In genomic region chr1:202162418-202163280, GRCh38 we compare ENCODE assay signal across 12 cellular contexts. TPM values are rescaled to one million over a fixed set of nuclear protein-coding genes. Genes with fewer than 3 reads are reported as not detected.
DNase-seq lines count a peak whose midpoint lies in the region; ATAC-seq and TF ChIP-seq lines count a peak whose summit lies in the region.
"Had no signal": no experiment of that assay in that cellular context is flagged by ENCODE, and none has a peak within 500 bp of the region (broad histone marks: within the 10 kb centered on the region; RNA-seq: fewer than 3 reads in every experiment).

No MANE protein-coding gene starts in this region.

- no peak overlapping the region for H3K27ac ChIP-seq in Karpas-422 (ENCODE audit: low read length)
- H3K27ac ChIP-seq in naive thymus-derived CD4-positive, alpha-beta T cell (ENCODE audit: low read depth, low read length), result peak overlapping the region; percentile 33
- H3K27ac ChIP-seq: left ventricle myocardium inferior had no signal

- no peak for ATAC-seq in naive thymus-derived CD4-positive, alpha-beta T cell
- no peak for ATAC-seq in HG02759 (IDR thresholded peaks at IDR 0.05; ENCODE audit: unreplicated experiment)
- no peak for ATAC-seq in HG02642 (IDR thresholded peaks at IDR 0.05; ENCODE audit: poor library complexity, unreplicated experiment)
- ATAC-seq in GM19023 (IDR thresholded peaks at IDR 0.05; ENCODE audit: unreplicated experiment), result no peak
- no peak for ATAC-seq in HG02588 (IDR thresholded peaks at IDR 0.05; ENCODE audit: unreplicated experiment)
- ATAC-seq: HCT116 had no signal

- H3K9ac ChIP-seq in Karpas-422 (ENCODE audit: low read length), result peak overlapping the region; percentile 28; the same call in 1 of the 2 replicates

- H3K27me3 ChIP-seq in Karpas-422 (ENCODE audit: low read length), result no peaks in the 10 kb centered on the region
- H3K27me3 ChIP-seq in naive thymus-derived CD4-positive, alpha-beta T cell (ENCODE audit: control insufficient read depth in 2 of 2, insufficient read depth in 2 of 2, low read length in 2 of 2), result no peaks in the 10 kb centered on the region

- H2AFZ ChIP-seq in Karpas-422 (ENCODE audit: low read length), result no peak overlapping the region

- no peak for TF ChIP-seq CTCF in CD14-positive monocyte (IDR thresholded peaks at IDR 0.05)

- H3K4me1 Mint-ChIP-seq in CD14-positive monocyte, result peaks cover 63% of the 10 kb centered on the region
- peaks cover 47 to 92% (median 85%) of the 10 kb centered on the region in 7 donors for H3K4me1 Mint-ChIP-seq in naive thymus-derived CD4-positive, alpha-beta T cell

- H4K20me1 ChIP-seq in Karpas-422 (ENCODE audit: insufficient read depth, low read depth, low read length), result no peaks in the 10 kb centered on the region; the same call in 1 of the 2 replicates

- peak overlapping the region; percentile 34 to 96 for H3K4me3 Mint-ChIP-seq in CD14-positive monocyte
- H3K4me3 Mint-ChIP-seq in naive thymus-derived CD4-positive, alpha-beta T cell, result peak overlapping the region; percentile 45 to 99 (median 96)

- no peak overlapping the region for H3K4me3 ChIP-seq in Karpas-422 (ENCODE audit: low read length)
- peak overlapping the region; percentile 98 for H3K4me3 ChIP-seq in naive thymus-derived CD4-positive, alpha-beta T cell (ENCODE audit: low read length)
- H3K4me3 ChIP-seq: left ventricle myocardium inferior had no signal

- CTCF ChIA-PET in naive thymus-derived CD4-positive, alpha-beta T cell (lab: Charles Lee), result interaction anchor here (1.2 to 1.8 kb wide), 3 partner anchors 9 to 181 kb away, joined by 3 to 5 read pairs (median 4); no protein-coding TSS in a partner anchor

- DNase-seq in CD14-positive monocyte (ENCODE audit: low spot score), result peak; percentile 76
- peak; percentile 55 for DNase-seq in Karpas-422
- DNase-seq in activated T-cell treated with anti-CD3 and anti-CD28 coated beads, Interleukin-2, amount 50 U/mL, for 48 hours, result peak; percentile 62 to 67
- DNase-seq in naive thymus-derived CD4-positive, alpha-beta T cell, result peak in 1 of 9 donors; percentile 18
- DNase-seq: left ventricle myocardium inferior, NCI-H2171 treated with DMSO at 0.1 percent for 48 hours had no signal

- no peaks in the 10 kb centered on the region for H3K9me3 Mint-ChIP-seq in CD14-positive monocyte
- no peaks in the 10 kb centered on the region for H3K9me3 Mint-ChIP-seq in naive thymus-derived CD4-positive, alpha-beta T cell

- H3K27ac Mint-ChIP-seq in CD14-positive monocyte, result peak overlapping the region in 5 of 7 donors; percentile 35 to 84 (median 57)
- H3K27ac Mint-ChIP-seq in naive thymus-derived CD4-positive, alpha-beta T cell, result peak overlapping the region in 8 of 9 donors; percentile 15 to 98 (median 76)

- POLR2A ChIA-PET in naive thymus-derived CD4-positive, alpha-beta T cell (lab: Charles Lee), result interaction anchor here (0.6 to 4.3 kb wide), 4 partner anchors 10 to 238 kb away, joined by 3 to 54 read pairs (median 8); partner anchors contain the start of gene ARL8A

- peak overlapping the region; percentile 36 for H3K4me2 ChIP-seq in Karpas-422 (ENCODE audit: low read depth, low read length, poor library complexity, severe bottlenecking)

- intact Hi-C loops in CD14-positive monocyte (cut with micrococcal nuclease), result loop anchor here in 1 of 2 donors (1.0 kb wide), 1 partner anchor 19 kb away; no protein-coding TSS in a partner anchor
- intact Hi-C loops in naive thymus-derived CD4-positive, alpha-beta T cell (cut with micrococcal nuclease), result loop anchor here (5.0 to 10.0 kb wide), 4 partner anchors 650 to 1162 kb away; partner anchors contain the start of genes CYB5R1 (in 1 of the 2), PCAT6 (in 1 of the 2) and TMEM183A (in 1 of the 2)

- H3K9me2 ChIP-seq in Karpas-422 (replicated peaks; ENCODE audit: insufficient read depth, low read length), result no peaks in the 10 kb centered on the region

- H3K79me2 ChIP-seq in Karpas-422 (ENCODE audit: low read length), result 0 out of 2 replicates have a peak, but pooled peaks cover 4% of the 10 kb centered on the region

- H3K36me3 Mint-ChIP-seq in CD14-positive monocyte, result peaks cover 2% of the 10 kb centered on the region in 2 donors
- peaks cover 0 to 20% (median 0%) of the 10 kb centered on the region in 5 donors for H3K36me3 Mint-ChIP-seq in naive thymus-derived CD4-positive, alpha-beta T cell

- no peaks in the 10 kb centered on the region for H3K9me3 ChIP-seq in Karpas-422 (ENCODE audit: low read length)
- no peaks in the 10 kb centered on the region for H3K9me3 ChIP-seq in naive thymus-derived CD4-positive, alpha-beta T cell (ENCODE audit: control insufficient read depth in 2 of 3, low read length in 3 of 3)
- H3K9me3 ChIP-seq: left ventricle myocardium inferior had no signal

- peaks cover 57% of the 10 kb centered on the region for H3K4me1 ChIP-seq in Karpas-422 (ENCODE audit: low read length)
- H3K4me1 ChIP-seq in naive thymus-derived CD4-positive, alpha-beta T cell (ENCODE audit: control insufficient read depth in 2 of 2, insufficient read depth in 2 of 2, low read length in 2 of 2), result peaks cover 73 to 78% of the 10 kb centered on the region in 2 donors
- H3K4me1 ChIP-seq: left ventricle myocardium inferior had no signal

- H3K27me3 Mint-ChIP-seq in CD14-positive monocyte (ENCODE audit: low read depth in 3 of 3), result peaks cover 4 to 9% (median 6%) of the 10 kb centered on the region in 3 donors
- no peaks in the 10 kb centered on the region for H3K27me3 Mint-ChIP-seq in naive thymus-derived CD4-positive, alpha-beta T cell

- no peaks in the 10 kb centered on the region for H3K36me3 ChIP-seq in Karpas-422 (ENCODE audit: insufficient read depth, low read length)
- peaks cover 0 to 7% (median 0%) of the 10 kb centered on the region in 3 experiments for H3K36me3 ChIP-seq in naive thymus-derived CD4-positive, alpha-beta T cell (ENCODE audit: control insufficient read depth in 2 of 3, insufficient read depth in 3 of 3, low read length in 3 of 3)
- H3K36me3 ChIP-seq: left ventricle myocardium inferior had no signal

RNA-seq across cellular contexts. Expression of gene PTPN7, which starts 2.2 kb away (rescaled TPM):
- 1 to 10 TPM; 4.0 to 8.3 TPM for polyA plus RNA-seq in CD14-positive monocyte
- 33.4 and 39.2 TPM in 2 replicates for total RNA-seq in Karpas-422 (2014; rRNA removed; shearing (Covaris generic); ENCODE audit: low replicate concordance)
- total RNA-seq in naive thymus-derived CD4-positive, alpha-beta T cell, result 100 to 1,000 TPM in 2 of 5 experiments, 10 to 100 TPM in 3; 43.2 to 258 (median 97.0) TPM
- 10 to 100 TPM; 40.4 to 78.6 TPM for polyA plus RNA-seq in naive thymus-derived CD4-positive, alpha-beta T cell

RNA-seq across cellular contexts. Expression of gene ARL8A, which starts 18.1 kb away (rescaled TPM):
- 10 to 100 TPM; 12.4 to 14.8 TPM for polyA plus RNA-seq in CD14-positive monocyte
- 26.7 and 44.9 TPM in 2 replicates for total RNA-seq in Karpas-422 (2014; rRNA removed; shearing (Covaris generic); ENCODE audit: low replicate concordance)
- total RNA-seq in naive thymus-derived CD4-positive, alpha-beta T cell, result 10 to 100 TPM; 38.2 to 99.4 (median 54.3) TPM
- 1 to 10 TPM; 5.5 to 6.3 TPM for polyA plus RNA-seq in naive thymus-derived CD4-positive, alpha-beta T cell

RNA-seq across cellular contexts. Expression of gene LGR6, which starts 30.9 kb away (rescaled TPM):
- polyA plus RNA-seq in CD14-positive monocyte, result not detected
- total RNA-seq in Karpas-422 (2014; rRNA removed; shearing (Covaris generic); ENCODE audit: low replicate concordance), result not detected in 2 replicates
- total RNA-seq in naive thymus-derived CD4-positive, alpha-beta T cell, result 1 to 10 TPM in 1 of 5 experiments, under 1 TPM in 3, not detected in 1; 0.16 to 5.8 (median 0.67) TPM
- under 1 TPM; 0.22 to 0.29 TPM for polyA plus RNA-seq in naive thymus-derived CD4-positive, alpha-beta T cell

RNA-seq across cellular contexts. Expression of gene GPR37L1, which starts 39.9 kb away (rescaled TPM):
- polyA plus RNA-seq in CD14-positive monocyte, result under 1 TPM; 0.06 to 0.13 TPM
- not detected in 2 replicates for total RNA-seq in Karpas-422 (2014; rRNA removed; shearing (Covaris generic); ENCODE audit: low replicate concordance)
- total RNA-seq in naive thymus-derived CD4-positive, alpha-beta T cell, result not detected
- polyA plus RNA-seq in naive thymus-derived CD4-positive, alpha-beta T cell, result under 1 TPM; 0.02 to 0.09 TPM
- total RNA-seq: astrocyte had no signal
